ENCODE assay signal across 1 cellular context in the genomic region with DNA sequence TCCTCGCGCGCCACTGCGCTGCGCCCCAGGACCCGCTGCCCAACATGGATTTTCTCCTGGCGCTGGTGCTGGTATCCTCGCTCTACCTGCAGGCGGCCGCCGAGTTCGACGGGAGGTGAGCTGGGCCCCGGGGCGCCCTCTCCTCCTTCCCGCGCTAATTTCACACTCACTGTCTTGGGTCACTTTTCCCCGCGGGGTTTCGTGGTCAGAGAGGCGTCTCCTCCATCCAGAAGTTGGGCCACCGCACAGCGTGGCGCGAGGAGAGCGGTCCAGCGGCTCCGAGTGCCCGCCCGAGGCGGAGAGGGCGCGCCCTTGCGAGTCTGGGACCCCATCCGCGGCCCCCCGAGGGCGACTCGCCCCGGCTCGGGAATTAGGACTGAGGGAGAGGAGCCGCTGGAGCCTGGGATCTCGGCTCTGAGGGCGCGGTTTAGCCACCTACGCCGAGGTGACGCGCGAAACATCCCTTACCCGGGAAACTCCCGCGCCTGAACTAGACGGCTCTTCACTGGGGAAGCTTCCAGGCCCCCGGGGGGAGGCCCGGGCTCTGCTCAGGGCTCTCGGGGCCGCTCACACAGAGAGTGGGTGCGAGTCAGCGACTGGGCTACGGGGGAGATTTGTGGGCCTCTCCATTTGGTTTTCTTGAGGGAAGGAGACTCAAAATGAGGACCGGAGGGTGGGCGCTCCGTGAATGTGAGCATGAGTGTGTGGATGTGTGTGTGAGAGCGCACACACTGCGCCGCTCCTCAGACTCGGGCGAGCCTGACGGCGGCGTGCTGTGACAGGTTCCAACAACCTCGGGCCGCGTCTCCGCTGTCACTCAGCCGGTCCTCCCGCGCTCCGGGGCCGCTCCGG.
TF ChIP-seq lines count a peak whose summit lies in the region.

No MANE protein-coding gene starts in this region.

TF ChIP-seq in HEK293, 187 proteins besides CTCF, POLR2A, EP300 and RAD21 (continued from another document):
- TF ChIP-seq, protein P1, sequence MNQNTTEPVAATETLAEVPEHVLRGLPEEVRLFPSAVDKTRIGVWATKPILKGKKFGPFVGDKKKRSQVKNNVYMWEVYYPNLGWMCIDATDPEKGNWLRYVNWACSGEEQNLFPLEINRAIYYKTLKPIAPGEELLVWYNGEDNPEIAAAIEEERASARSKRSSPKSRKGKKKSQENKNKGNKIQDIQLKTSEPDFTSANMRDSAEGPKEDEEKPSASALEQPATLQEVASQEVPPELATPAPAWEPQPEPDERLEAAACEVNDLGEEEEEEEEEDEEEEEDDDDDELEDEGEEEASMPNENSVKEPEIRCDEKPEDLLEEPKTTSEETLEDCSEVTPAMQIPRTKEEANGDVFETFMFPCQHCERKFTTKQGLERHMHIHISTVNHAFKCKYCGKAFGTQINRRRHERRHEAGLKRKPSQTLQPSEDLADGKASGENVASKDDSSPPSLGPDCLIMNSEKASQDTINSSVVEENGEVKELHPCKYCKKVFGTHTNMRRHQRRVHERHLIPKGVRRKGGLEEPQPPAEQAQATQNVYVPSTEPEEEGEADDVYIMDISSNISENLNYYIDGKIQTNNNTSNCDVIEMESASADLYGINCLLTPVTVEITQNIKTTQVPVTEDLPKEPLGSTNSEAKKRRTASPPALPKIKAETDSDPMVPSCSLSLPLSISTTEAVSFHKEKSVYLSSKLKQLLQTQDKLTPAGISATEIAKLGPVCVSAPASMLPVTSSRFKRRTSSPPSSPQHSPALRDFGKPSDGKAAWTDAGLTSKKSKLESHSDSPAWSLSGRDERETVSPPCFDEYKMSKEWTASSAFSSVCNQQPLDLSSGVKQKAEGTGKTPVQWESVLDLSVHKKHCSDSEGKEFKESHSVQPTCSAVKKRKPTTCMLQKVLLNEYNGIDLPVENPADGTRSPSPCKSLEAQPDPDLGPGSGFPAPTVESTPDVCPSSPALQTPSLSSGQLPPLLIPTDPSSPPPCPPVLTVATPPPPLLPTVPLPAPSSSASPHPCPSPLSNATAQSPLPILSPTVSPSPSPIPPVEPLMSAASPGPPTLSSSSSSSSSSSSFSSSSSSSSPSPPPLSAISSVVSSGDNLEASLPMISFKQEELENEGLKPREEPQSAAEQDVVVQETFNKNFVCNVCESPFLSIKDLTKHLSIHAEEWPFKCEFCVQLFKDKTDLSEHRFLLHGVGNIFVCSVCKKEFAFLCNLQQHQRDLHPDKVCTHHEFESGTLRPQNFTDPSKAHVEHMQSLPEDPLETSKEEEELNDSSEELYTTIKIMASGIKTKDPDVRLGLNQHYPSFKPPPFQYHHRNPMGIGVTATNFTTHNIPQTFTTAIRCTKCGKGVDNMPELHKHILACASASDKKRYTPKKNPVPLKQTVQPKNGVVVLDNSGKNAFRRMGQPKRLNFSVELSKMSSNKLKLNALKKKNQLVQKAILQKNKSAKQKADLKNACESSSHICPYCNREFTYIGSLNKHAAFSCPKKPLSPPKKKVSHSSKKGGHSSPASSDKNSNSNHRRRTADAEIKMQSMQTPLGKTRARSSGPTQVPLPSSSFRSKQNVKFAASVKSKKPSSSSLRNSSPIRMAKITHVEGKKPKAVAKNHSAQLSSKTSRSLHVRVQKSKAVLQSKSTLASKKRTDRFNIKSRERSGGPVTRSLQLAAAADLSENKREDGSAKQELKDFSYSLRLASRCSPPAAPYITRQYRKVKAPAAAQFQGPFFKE (tag by site-specific recombination; IDR thresholded peaks at IDR 0.05; ENCODE audit: borderline replicate concordance), result no peak
- TF ChIP-seq ZNF335 (tag by site-specific recombination; conservative IDR thresholded peaks at IDR 0.05), result peak; percentile 81
- no peak for TF ChIP-seq ZNF791 (tag by site-specific recombination; IDR thresholded peaks at IDR 0.05)
- TF ChIP-seq ZNF544 (tag by site-specific recombination; IDR thresholded peaks at IDR 0.05), result no peak
- TF ChIP-seq, protein P2, sequence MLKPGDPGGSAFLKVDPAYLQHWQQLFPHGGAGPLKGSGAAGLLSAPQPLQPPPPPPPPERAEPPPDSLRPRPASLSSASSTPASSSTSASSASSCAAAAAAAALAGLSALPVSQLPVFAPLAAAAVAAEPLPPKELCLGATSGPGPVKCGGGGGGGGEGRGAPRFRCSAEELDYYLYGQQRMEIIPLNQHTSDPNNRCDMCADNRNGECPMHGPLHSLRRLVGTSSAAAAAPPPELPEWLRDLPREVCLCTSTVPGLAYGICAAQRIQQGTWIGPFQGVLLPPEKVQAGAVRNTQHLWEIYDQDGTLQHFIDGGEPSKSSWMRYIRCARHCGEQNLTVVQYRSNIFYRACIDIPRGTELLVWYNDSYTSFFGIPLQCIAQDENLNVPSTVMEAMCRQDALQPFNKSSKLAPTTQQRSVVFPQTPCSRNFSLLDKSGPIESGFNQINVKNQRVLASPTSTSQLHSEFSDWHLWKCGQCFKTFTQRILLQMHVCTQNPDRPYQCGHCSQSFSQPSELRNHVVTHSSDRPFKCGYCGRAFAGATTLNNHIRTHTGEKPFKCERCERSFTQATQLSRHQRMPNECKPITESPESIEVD (tag by site-specific recombination; IDR thresholded peaks at IDR 0.05), result no peak
- TF ChIP-seq, protein P3, sequence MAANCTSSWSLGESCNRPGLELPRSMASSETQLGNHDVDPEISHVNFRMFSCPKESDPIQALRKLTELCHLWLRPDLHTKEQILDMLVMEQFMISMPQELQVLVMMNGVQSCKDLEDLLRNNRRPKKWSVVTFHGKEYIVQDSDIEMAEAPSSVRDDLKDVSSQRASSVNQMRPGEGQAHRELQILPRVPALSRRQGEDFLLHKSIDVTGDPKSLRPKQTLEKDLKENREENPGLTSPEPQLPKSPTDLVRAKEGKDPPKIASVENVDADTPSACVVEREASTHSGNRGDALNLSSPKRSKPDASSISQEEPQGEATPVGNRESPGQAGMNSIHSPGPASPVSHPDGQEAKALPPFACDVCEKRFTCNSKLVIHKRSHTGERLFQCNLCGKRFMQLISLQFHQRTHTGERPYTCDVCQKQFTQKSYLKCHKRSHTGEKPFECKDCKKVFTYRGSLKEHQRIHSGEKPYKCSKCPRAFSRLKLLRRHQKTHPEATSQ (tag by site-specific recombination; IDR thresholded peaks at IDR 0.05), result no peak
- TF ChIP-seq ZNF433 (tag by site-specific recombination; IDR thresholded peaks at IDR 0.05; ENCODE audit: low read depth), result no peak
- no peak for TF ChIP-seq ZNF132 (tag by site-specific recombination; IDR thresholded peaks at IDR 0.05; ENCODE audit: borderline replicate concordance)
- no peak for TF ChIP-seq ZNF175 (tag by site-specific recombination; IDR thresholded peaks at IDR 0.05)
- TF ChIP-seq ZNF561 (tag by site-specific recombination; IDR thresholded peaks at IDR 0.05; ENCODE audit: borderline replicate concordance), result no peak
- TF ChIP-seq ZNF19 (tag by site-specific recombination; IDR thresholded peaks at IDR 0.05; ENCODE audit: low read depth), result no peak
- no peak for TF ChIP-seq ZNF174 (tag by site-specific recombination; IDR thresholded peaks at IDR 0.05)
- no peak for TF ChIP-seq WT1 (tag by site-specific recombination; IDR thresholded peaks at IDR 0.05)
- TF ChIP-seq, protein P4, sequence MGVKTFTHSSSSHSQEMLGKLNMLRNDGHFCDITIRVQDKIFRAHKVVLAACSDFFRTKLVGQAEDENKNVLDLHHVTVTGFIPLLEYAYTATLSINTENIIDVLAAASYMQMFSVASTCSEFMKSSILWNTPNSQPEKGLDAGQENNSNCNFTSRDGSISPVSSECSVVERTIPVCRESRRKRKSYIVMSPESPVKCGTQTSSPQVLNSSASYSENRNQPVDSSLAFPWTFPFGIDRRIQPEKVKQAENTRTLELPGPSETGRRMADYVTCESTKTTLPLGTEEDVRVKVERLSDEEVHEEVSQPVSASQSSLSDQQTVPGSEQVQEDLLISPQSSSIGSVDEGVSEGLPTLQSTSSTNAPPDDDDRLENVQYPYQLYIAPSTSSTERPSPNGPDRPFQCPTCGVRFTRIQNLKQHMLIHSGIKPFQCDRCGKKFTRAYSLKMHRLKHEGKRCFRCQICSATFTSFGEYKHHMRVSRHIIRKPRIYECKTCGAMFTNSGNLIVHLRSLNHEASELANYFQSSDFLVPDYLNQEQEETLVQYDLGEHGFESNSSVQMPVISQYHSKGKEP (tag by site-specific recombination; IDR thresholded peaks at IDR 0.05), result no peak
- TF ChIP-seq SP3 (tag by site-specific recombination; IDR thresholded peaks at IDR 0.05), result no peak
- TF ChIP-seq ZNF777 (tag by site-specific recombination; IDR thresholded peaks at IDR 0.05; ENCODE audit: borderline replicate concordance), result peak; percentile 59
- no peak for TF ChIP-seq HOXA7 (CRISPR knock-in tag; IDR thresholded peaks at IDR 0.05; ENCODE audit: borderline replicate concordance)
